In the genomic region with DNA sequence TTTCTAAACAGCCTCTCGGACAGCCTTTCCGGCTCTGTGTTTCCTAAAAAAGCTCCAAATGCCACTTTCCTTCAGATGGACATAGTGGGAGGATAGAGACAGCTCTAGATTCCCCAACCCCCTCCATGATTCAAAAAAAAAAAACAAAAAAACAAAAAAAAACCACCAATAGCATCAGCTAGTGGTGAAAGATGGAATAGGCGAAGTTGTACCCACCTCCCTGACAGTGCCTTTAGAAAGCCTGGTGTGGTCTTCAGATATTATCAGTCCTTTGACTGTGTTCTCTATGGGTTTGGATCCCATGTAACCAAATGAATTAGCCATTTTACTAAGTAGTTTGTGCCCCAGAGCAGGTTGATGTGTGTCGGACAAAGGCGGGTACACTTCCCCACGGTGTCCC, we compare ENCODE assay signal across 12 cellular contexts.
DNase-seq lines count a peak whose midpoint lies in the region; ATAC-seq, FAIRE-seq and TF ChIP-seq lines count a peak whose summit lies in the region.
"Had no signal": no experiment of that assay in that cellular context is flagged by ENCODE, and none has a peak within 500 bp of the region (broad histone marks: within the 10 kb centered on the region; RNA-seq: fewer than 3 reads in every experiment).

No MANE protein-coding gene starts in this region.

- H3K36me3 Mint-ChIP-seq in astrocyte (ENCODE audit: low read depth, unreplicated experiment), result no peaks in the 10 kb centered on the region
- H3K36me3 Mint-ChIP-seq in nephron (ENCODE audit: low read depth), result no peaks in the 10 kb centered on the region
- H3K36me3 Mint-ChIP-seq: activated CD8-positive, alpha-beta memory T cell treated with anti-CD3 and anti-CD28 coated beads, Interleukin-2, amount 10 ng/mL, durations not matched to agents 7 days and 5 days had no signal

- no peaks in the 10 kb centered on the region for H3K4me1 ChIP-seq in astrocyte (ENCODE audit: insufficient read depth, low read length)

- no peak overlapping the region for H3K4me2 ChIP-seq in astrocyte (ENCODE audit: low read length)

- no peaks in the 10 kb centered on the region for H3K9me3 ChIP-seq in astrocyte (ENCODE audit: insufficient read depth, low read depth, low read length)

- DNase-seq in DMS 273 (lab: John Stamatoyannopoulos, UW; ENCODE audit: unreplicated experiment) (peak; percentile 40), DMS 273 treated with DMSO at 0.1 percent for 48 hours (lab: John Stamatoyannopoulos, UW) (no peak), KBM-7 (peak; percentile 39), astrocyte (ENCODE audit: low read depth) (no peak), NCI-H2196 treated with DMSO at 0.1 percent for 48 hours (lab: John Stamatoyannopoulos, UW; ENCODE audit: unreplicated experiment) (no peak), NCI-H1105 treated with DMSO at 0.1 percent for 48 hours (lab: John Stamatoyannopoulos, UW) (no peak)
- DNase-seq: activated CD8-positive, alpha-beta memory T cell treated with anti-CD3 and anti-CD28 coated beads, Interleukin-2, amount 10 ng/mL, durations not matched to agents 7 days and 5 days; trophoblast cell had no signal

- H3K27me3 ChIP-seq in astrocyte (ENCODE audit: insufficient read depth, low read length), result peaks cover 22% of the 10 kb centered on the region

- H3K79me2 ChIP-seq in astrocyte (ENCODE audit: insufficient read depth, low read length), result no peaks in the 10 kb centered on the region

- H4K20me1 ChIP-seq in astrocyte (ENCODE audit: insufficient read depth, low read length), result no peaks in the 10 kb centered on the region

- TF ChIP-seq CTCF in astrocyte (IDR thresholded peaks at IDR 0.05; ENCODE audit: insufficient read depth, low read depth, low read length) (peak; percentile 50), nephron (IDR thresholded peaks at IDR 0.05; ENCODE audit: unreplicated experiment in 3 of 3) (peak; percentile 46 to 61 (median 57))

- in situ Hi-C loops in KBM-7 (cut with MboI; ENCODE audit: low pct_unique_long_range_greater_than_20kb, low sequenced_read_pairs), result no loop called here

- peaks cover 7% of the 10 kb centered on the region for H3K4me1 Mint-ChIP-seq in astrocyte (ENCODE audit: low read depth, unreplicated experiment)
- peaks cover 22% of the 10 kb centered on the region for H3K4me1 Mint-ChIP-seq in nephron
- H3K4me1 Mint-ChIP-seq: activated CD8-positive, alpha-beta memory T cell treated with anti-CD3 and anti-CD28 coated beads, Interleukin-2, amount 10 ng/mL, durations not matched to agents 7 days and 5 days had no signal

- H3K9ac ChIP-seq in astrocyte (ENCODE audit: low read length), result no peak overlapping the region

- no peaks in the 10 kb centered on the region for H3K36me3 ChIP-seq in astrocyte (ENCODE audit: insufficient read depth, low read length)

- H3K4me3 ChIP-seq in astrocyte (ENCODE audit: insufficient read depth, low read depth, low read length), result no peak overlapping the region
- H3K4me3 ChIP-seq: lung had no signal

- H3K27ac Mint-ChIP-seq in astrocyte (ENCODE audit: unreplicated experiment) (no peak overlapping the region), nephron (peak overlapping the region; percentile 22 to 65 (median 40))
- H3K27ac Mint-ChIP-seq: activated CD8-positive, alpha-beta memory T cell treated with anti-CD3 and anti-CD28 coated beads, Interleukin-2, amount 10 ng/mL, durations not matched to agents 7 days and 5 days had no signal

- H2AFZ ChIP-seq in astrocyte (ENCODE audit: low read depth, low read length), result no peak overlapping the region

- no peak overlapping the region for H3K4me3 Mint-ChIP-seq in astrocyte (ENCODE audit: unreplicated experiment)
- H3K4me3 Mint-ChIP-seq in nephron, result no peak overlapping the region
- H3K4me3 Mint-ChIP-seq: activated CD8-positive, alpha-beta memory T cell treated with anti-CD3 and anti-CD28 coated beads, Interleukin-2, amount 10 ng/mL, durations not matched to agents 7 days and 5 days had no signal

- H3K27me3 Mint-ChIP-seq in astrocyte (ENCODE audit: low read depth, unreplicated experiment) (peaks cover 8% of the 10 kb centered on the region), nephron (ENCODE audit: low read depth) (peaks cover 18% of the 10 kb centered on the region)

- H3K27ac ChIP-seq in astrocyte (ENCODE audit: low read depth, low read length), result no peak overlapping the region

- H3K9me3 Mint-ChIP-seq in astrocyte (ENCODE audit: unreplicated experiment), result peaks cover 2% of the 10 kb centered on the region
- peaks cover 3% of the 10 kb centered on the region for H3K9me3 Mint-ChIP-seq in nephron

- no peak for ATAC-seq in GM21367 (IDR thresholded peaks at IDR 0.05; ENCODE audit: unreplicated experiment)
- ATAC-seq: activated CD8-positive, alpha-beta memory T cell treated with anti-CD3 and anti-CD28 coated beads, Interleukin-2, amount 10 ng/mL, durations not matched to agents 7 days and 5 days had no signal

- FAIRE-seq in astrocyte (lab: Jason Lieb, UNC), result no peak
- FAIRE-seq: A204.1 had no signal

Comparison
In these comparisons a context has a peak if more than half of its experiments do, and no peak if none do; other contexts are left out.
1. DNase-seq: peak in DMS 273 (single experiment) and KBM-7 (single experiment); none in DMS 273 treated with DMSO at 0.1 percent for 48 hours (single experiment), astrocyte (single experiment), NCI-H2196 treated with DMSO at 0.1 percent for 48 hours (single experiment) and NCI-H1105 treated with DMSO at 0.1 percent for 48 hours (single experiment).